Comparison of ENCODE assay signal across 10 cellular contexts in the genomic region with DNA sequence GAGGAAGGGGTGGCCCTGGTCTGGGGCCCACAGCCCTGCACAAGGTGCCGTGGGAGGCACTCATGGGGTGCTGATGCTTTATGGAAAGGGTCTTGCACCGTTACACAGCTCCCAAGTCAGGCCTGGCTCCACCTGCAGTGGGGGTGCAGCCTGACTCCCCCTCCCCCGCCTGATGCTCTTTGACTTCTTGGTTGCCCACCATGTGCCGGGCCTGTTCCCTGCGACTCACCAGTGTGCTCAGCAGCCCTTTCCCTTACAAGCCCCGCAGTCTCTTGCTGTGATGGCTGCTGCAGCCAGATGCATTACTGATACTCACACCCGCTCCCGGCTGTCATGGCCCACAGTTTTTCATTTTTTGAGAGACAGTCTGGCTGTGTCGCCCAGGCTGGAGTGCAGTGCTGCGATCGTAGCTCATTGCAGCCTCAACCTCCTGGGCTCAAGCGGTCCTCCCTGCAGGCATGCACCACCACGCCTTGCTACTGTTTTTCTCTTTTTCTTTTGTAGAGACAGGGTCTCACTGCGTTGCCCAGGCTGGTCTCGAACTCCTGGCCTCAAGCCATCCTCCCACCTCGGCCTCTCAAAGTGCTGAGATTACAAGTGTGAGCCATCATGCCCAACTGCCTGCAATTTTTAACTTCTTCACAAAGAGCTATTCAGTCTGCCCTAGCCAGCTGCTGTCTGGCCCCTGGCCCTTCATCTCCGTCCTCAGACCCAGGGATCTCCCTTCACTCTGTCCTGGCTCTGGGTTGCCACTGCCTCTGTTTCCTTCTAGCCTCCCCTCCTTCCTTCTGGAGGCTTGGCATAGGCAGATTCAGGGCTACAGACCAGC.
DNase-seq lines count a peak whose midpoint lies in the region; TF ChIP-seq lines count a peak whose summit lies in the region.
"Had no signal": no experiment of that assay in that cellular context is flagged by ENCODE, and none has a peak within 500 bp of the region (broad histone marks: within the 10 kb centered on the region; RNA-seq: fewer than 3 reads in every experiment).

No MANE protein-coding gene starts in this region.

- H3K4me1 Mint-ChIP-seq in osteocyte (ENCODE audit: unreplicated experiment), result peaks cover 58% of the 10 kb centered on the region

- H3K36me3 Mint-ChIP-seq in osteocyte (ENCODE audit: unreplicated experiment), result peaks cover 18% of the 10 kb centered on the region

- WGBS in esophagus, 2 donors, result 43 to 49% methylated on average over 17 of the region's 17 CpGs
- WGBS in urinary bladder, result 42% methylated on average over 17 of the region's 17 CpGs

- intact Hi-C loops in cardiac septum (cut with DNase I), result loop anchor here (2.0 to 5.0 kb wide), 2 partner anchors 58 to 111 kb away; no protein-coding TSS in a partner anchor

- H3K4me3 ChIP-seq in cardiac muscle cell (no peak overlapping the region), esophagus (ENCODE audit: low read depth in 1 of 2, low read length in 2 of 2) (no peak overlapping the region), urinary bladder (ENCODE audit: low read depth, low read length) (no peak overlapping the region), HAP-1 (no peak overlapping the region)

- peak overlapping the region; percentile 82 for H3K27ac Mint-ChIP-seq in osteocyte (ENCODE audit: unreplicated experiment)
- H3K27ac Mint-ChIP-seq: activated naive CD4-positive, alpha-beta T cell treated with anti-CD3 and anti-CD28 coated beads for 36 hours had no signal

- peak overlapping the region; percentile 18 for H3K4me3 Mint-ChIP-seq in osteocyte (ENCODE audit: unreplicated experiment)
- H3K4me3 Mint-ChIP-seq: activated naive CD4-positive, alpha-beta T cell treated with anti-CD3 and anti-CD28 coated beads for 36 hours had no signal

- peak overlapping the region; percentile 75 for H3K27ac ChIP-seq in cardiac muscle cell
- peak overlapping the region; percentile 96 for H3K27ac ChIP-seq in esophagus (ENCODE audit: low read depth in 2 of 2, low read length in 1 of 2)
- peak overlapping the region; percentile 69 for H3K27ac ChIP-seq in urinary bladder (ENCODE audit: low read depth)

- in situ Hi-C loops in HAP-1 (cut with MboI; ENCODE audit: low sequenced_read_pairs), result no loop called here

- H3K36me3 ChIP-seq in cardiac muscle cell, result peaks cover 6% of the 10 kb centered on the region
- peaks cover 3 to 27% of the 10 kb centered on the region in 2 donors for H3K36me3 ChIP-seq in esophagus (ENCODE audit: control insufficient read depth in 2 of 2, insufficient read depth in 2 of 2, low read length in 1 of 2)
- peaks cover 2% of the 10 kb centered on the region for H3K36me3 ChIP-seq in urinary bladder (ENCODE audit: insufficient read depth)
- peaks cover 9% of the 10 kb centered on the region for H3K36me3 ChIP-seq in HAP-1 (replicated peaks)

- TF ChIP-seq CTCF in cardiac muscle cell (IDR thresholded peaks at IDR 0.05; ENCODE audit: low read depth, low read length) (no peak), osteocyte (IDR thresholded peaks at IDR 0.05) (no peak)

- no peaks in the 10 kb centered on the region for H3K9me3 Mint-ChIP-seq in osteocyte (ENCODE audit: unreplicated experiment)
- H3K9me3 Mint-ChIP-seq: activated naive CD4-positive, alpha-beta T cell treated with anti-CD3 and anti-CD28 coated beads for 36 hours had no signal

- H3K27me3 ChIP-seq in cardiac muscle cell (no peaks in the 10 kb centered on the region), esophagus (ENCODE audit: control insufficient read depth in 1 of 2, insufficient read depth in 2 of 2, low read length in 2 of 2) (no peaks in the 10 kb centered on the region), HAP-1 (ENCODE audit: low read depth) (no peaks in the 10 kb centered on the region)

- H3K27me3 Mint-ChIP-seq in osteocyte (ENCODE audit: unreplicated experiment), result no peaks in the 10 kb centered on the region

- no peaks in the 10 kb centered on the region for H3K9me3 ChIP-seq in cardiac muscle cell (ENCODE audit: low read depth)
- no peaks in the 10 kb centered on the region for H3K9me3 ChIP-seq in esophagus (ENCODE audit: control insufficient read depth in 2 of 2, insufficient read depth in 1 of 2, low read depth in 1 of 2, low read length in 1 of 2)
- no peaks in the 10 kb centered on the region for H3K9me3 ChIP-seq in HAP-1

- peak in 1 of 2 donors; percentile 32 for DNase-seq in cardiac muscle cell (ENCODE audit: low read depth in 1 of 2, low spot score in 1 of 2)
- DNase-seq in cardiac septum (ENCODE audit: low spot score), result no peak
- DNase-seq in osteocyte (ENCODE audit: extremely low spot score, unreplicated experiment), result no peak
- DNase-seq in NCI-H526 (lab: John Stamatoyannopoulos, UW), result no peak
- DNase-seq in NCI-H2029 treated with DMSO at 0.1 percent for 48 hours (lab: John Stamatoyannopoulos, UW), result no peak
- no peak for DNase-seq in HAP-1 (ENCODE audit: low spot score in 2 of 2)
- DNase-seq: activated naive CD4-positive, alpha-beta T cell treated with anti-CD3 and anti-CD28 coated beads for 36 hours; stimulated activated CD4-positive, alpha-beta T cell treated with anti-CD3 and anti-CD28 coated beads, Interleukin-15, amount 100 ng/mL, for 24 hours had no signal

- H3K4me1 ChIP-seq in cardiac muscle cell (ENCODE audit: low read depth) (peaks cover 19% of the 10 kb centered on the region), esophagus (ENCODE audit: control insufficient read depth in 2 of 2, insufficient read depth in 2 of 2, low read length in 1 of 2) (peaks cover 28 to 61% of the 10 kb centered on the region in 2 donors), urinary bladder (ENCODE audit: insufficient read depth) (no peaks in the 10 kb centered on the region), HAP-1 (no peaks in the 10 kb centered on the region)
